Comparison of ENCODE assay signal across 36 cellular contexts in genomic region chr13:46103037-46103436, GRCh38. TPM values are rescaled to one million over a fixed set of nuclear protein-coding genes. Genes with fewer than 3 reads are reported as not detected.
"Had no signal": no experiment of that assay in that cellular context is flagged by ENCODE, and none has a peak within 500 bp of the region (broad histone marks: within the 10 kb centered on the region; RNA-seq: fewer than 3 reads in every experiment).

No MANE protein-coding gene starts in this region.

- H3K36me3 ChIP-seq: ascending aorta, breast epithelium, cardiac muscle cell, colonic mucosa, esophagus squamous epithelium, gastroesophageal sphincter had no signal

- H3K36me3 Mint-ChIP-seq: activated CD4-positive, alpha-beta memory T cell treated with anti-CD3 and anti-CD28 coated beads for 36 hours; activated naive CD4-positive, alpha-beta T cell treated with anti-CD3 and anti-CD28 coated beads, Interleukin-2, amount 10 ng/mL, durations not matched to agents 7 days and 5 days; activated naive CD4-positive, alpha-beta T cell treated with anti-CD3 and anti-CD28 coated beads, Interleukin-2, amount 50 U/mL, for 72 hours; brain had no signal

- H3K9me3 Mint-ChIP-seq: activated CD4-positive, alpha-beta memory T cell treated with anti-CD3 and anti-CD28 coated beads for 36 hours; activated naive CD4-positive, alpha-beta T cell treated with anti-CD3 and anti-CD28 coated beads, Interleukin-2, amount 10 ng/mL, durations not matched to agents 7 days and 5 days; activated T-cell treated with anti-CD3 and anti-CD28 coated beads, Interleukin-2, amount 50 U/mL, for 24 hours; activated T-cell treated with anti-CD3 and anti-CD28 coated beads, Interleukin-2, amount 50 U/mL, for 72 hours; brain; T-helper 2 cell treated with Interferon-gamma antibody and Interleukin-4, amounts not matched to agents 5 μg/mL and 100 μg/mL, for 36 hours had no signal

- H3K27me3 Mint-ChIP-seq: activated T-cell treated with anti-CD3 and anti-CD28 coated beads, Interleukin-2, amount 50 U/mL, for 24 hours; brain had no signal

- ATAC-seq: activated CD8-positive, alpha-beta T cell treated with anti-CD3 and anti-CD28 coated beads, Interleukin-2, amount 10 ng/mL, durations not matched to agents 7 days and 5 days; activated naive CD4-positive, alpha-beta T cell treated with anti-CD3 and anti-CD28 coated beads, Interleukin-2, amount 50 U/mL, for 72 hours; activated T-cell treated with anti-CD3 and anti-CD28 coated beads, Interleukin-2, amount 50 U/mL, for 72 hours; gastroesophageal sphincter; T-helper 17 cell had no signal

- H3K4me3 Mint-ChIP-seq: activated CD4-positive, alpha-beta memory T cell treated with anti-CD3 and anti-CD28 coated beads for 36 hours; activated CD8-positive, alpha-beta T cell treated with anti-CD3 and anti-CD28 coated beads, Interleukin-2, amount 10 ng/mL, durations not matched to agents 7 days and 5 days; activated naive CD4-positive, alpha-beta T cell treated with anti-CD3 and anti-CD28 coated beads, Interleukin-2, amount 10 ng/mL, durations not matched to agents 7 days and 5 days; activated naive CD8-positive, alpha-beta T cell treated with anti-CD3 and anti-CD28 coated beads, Interleukin-2, amount 10 ng/mL, durations not matched to agents 7 days and 5 days; activated T-cell treated with anti-CD3 and anti-CD28 coated beads, Interleukin-2, amount 50 U/mL, for 24 hours; activated T-cell treated with anti-CD3 and anti-CD28 coated beads, Interleukin-2, amount 50 U/mL, for 72 hours; brain; T-helper 17 cell; T-helper 2 cell treated with Interferon-gamma antibody and Interleukin-4, amounts not matched to agents 5 μg/mL and 100 μg/mL, for 36 hours had no signal

- H3K27ac Mint-ChIP-seq: activated CD4-positive, alpha-beta memory T cell treated with anti-CD3 and anti-CD28 coated beads for 36 hours; activated CD8-positive, alpha-beta T cell treated with anti-CD3 and anti-CD28 coated beads, Interleukin-2, amount 10 ng/mL, durations not matched to agents 7 days and 5 days; activated naive CD4-positive, alpha-beta T cell treated with anti-CD3 and anti-CD28 coated beads, Interleukin-2, amount 10 ng/mL, durations not matched to agents 7 days and 5 days; activated naive CD4-positive, alpha-beta T cell treated with anti-CD3 and anti-CD28 coated beads, Interleukin-2, amount 50 U/mL, for 72 hours; activated naive CD8-positive, alpha-beta T cell treated with anti-CD3 and anti-CD28 coated beads, Interleukin-2, amount 10 ng/mL, durations not matched to agents 7 days and 5 days; activated T-cell treated with anti-CD3 and anti-CD28 coated beads, Interleukin-2, amount 50 U/mL, for 24 hours; activated T-cell treated with anti-CD3 and anti-CD28 coated beads, Interleukin-2, amount 50 U/mL, for 72 hours; T-helper 17 cell; T-helper 2 cell treated with Interferon-gamma antibody and Interleukin-4, amounts not matched to agents 5 μg/mL and 100 μg/mL, for 36 hours had no signal

- H3K4me3 ChIP-seq: ascending aorta, breast epithelium, cardiac muscle cell, colonic mucosa, esophagus squamous epithelium, gastroesophageal sphincter had no signal

- H3K4me1 ChIP-seq: ascending aorta, breast epithelium, colonic mucosa, esophagus squamous epithelium had no signal

- H3K27me3 ChIP-seq: ascending aorta, breast epithelium, cardiac muscle cell, colonic mucosa, esophagus squamous epithelium, gastroesophageal sphincter had no signal

- H3K9me3 ChIP-seq: ascending aorta, breast epithelium, colonic mucosa, esophagus squamous epithelium, gastroesophageal sphincter had no signal

- FAIRE-seq: endometrium, endothelial cell of umbilical vein had no signal

- DNase-seq: activated CD4-positive, alpha-beta memory T cell treated with anti-CD3 and anti-CD28 coated beads for 36 hours; activated CD4-positive, alpha-beta T cell treated with anti-CD3 and anti-CD28 coated beads for 1 hour; activated CD4-positive, alpha-beta T cell treated with anti-CD3 and anti-CD28 coated beads for 4 hours; activated CD8-positive, alpha-beta memory T cell treated with anti-CD3 and anti-CD28 coated beads, Interleukin-2, amount 50 U/mL, for 48 hours; activated CD8-positive, alpha-beta T cell treated with anti-CD3 and anti-CD28 coated beads, Interleukin-2, amount 10 ng/mL, durations not matched to agents 7 days and 5 days; activated gamma-delta T cell; activated naive CD4-positive, alpha-beta T cell; activated naive CD4-positive, alpha-beta T cell treated with anti-CD3 and anti-CD28 coated beads, Interleukin-2, amount 10 ng/mL, durations not matched to agents 7 days and 5 days; activated naive CD8-positive, alpha-beta T cell treated with anti-CD3 and anti-CD28 coated beads, Interleukin-2, amount 10 ng/mL, durations not matched to agents 7 days and 5 days; activated T-cell treated with anti-CD3 and anti-CD28 coated beads for 4 hours; activated T-cell treated with anti-CD3 and anti-CD28 coated beads, Interleukin-2, amount 50 U/mL, for 24 hours; activated T-cell treated with anti-CD3 and anti-CD28 coated beads, Interleukin-2, amount 50 U/mL, for 72 hours; central memory CD4-positive, alpha-beta T cell; cerebellar nuclear complex; colonic mucosa; effector CD8-positive, alpha-beta T cell; esophagus squamous epithelium; foreskin melanocyte; T-helper 1 cell; T-helper 17 cell; T1000 had no signal

- H3K27ac ChIP-seq: ascending aorta, breast epithelium, cardiac muscle cell, colonic mucosa, epithelial cell of prostate, esophagus squamous epithelium, gastroesophageal sphincter had no signal

RNA-seq across cellular contexts. Expression of gene CPB2, which starts 1.8 kb away (rescaled TPM):
- total RNA-seq: activated CD4-positive, alpha-beta memory T cell treated with anti-CD3 and anti-CD28 coated beads for 36 hours; activated CD8-positive, alpha-beta memory T cell treated with anti-CD3 and anti-CD28 coated beads for 36 hours; activated CD8-positive, alpha-beta T cell treated with anti-CD3 and anti-CD28 coated beads, Interleukin-2, amount 10 ng/mL, durations not matched to agents 7 days and 5 days; activated naive CD4-positive, alpha-beta T cell treated with anti-CD3 and anti-CD28 coated beads, Interleukin-2, amount 50 U/mL, for 72 hours; activated naive CD8-positive, alpha-beta T cell treated with anti-CD3 and anti-CD28 coated beads, Interleukin-2, amount 10 ng/mL, durations not matched to agents 7 days and 5 days; activated T-cell treated with anti-CD3 and anti-CD28 coated beads, Interleukin-2, amount 50 U/mL, for 72 hours; ascending aorta; breast epithelium; cardiac muscle cell; endothelial cell of umbilical vein; esophagus squamous epithelium; fibroblast of lung; fibroblast of villous mesenchyme; gastroesophageal sphincter; glomerular endothelial cell; T-helper 17 cell had no signal
- polyA plus RNA-seq: cardiac muscle cell, endothelial cell of umbilical vein, esophagus, fibroblast of lung had no signal
